18 cellular contexts compared by ENCODE assay signal in genomic region chr11:63747006-63747405, GRCh38. TPM values are rescaled to one million over a fixed set of nuclear protein-coding genes. Genes with fewer than 3 reads are reported as not detected.
DNase-seq lines count a peak whose midpoint lies in the region; ATAC-seq and TF ChIP-seq lines count a peak whose summit lies in the region.
"Had no signal": no experiment of that assay in that cellular context is flagged by ENCODE, and none has a peak within 500 bp of the region (broad histone marks: within the 10 kb centered on the region; RNA-seq: fewer than 3 reads in every experiment).

No MANE protein-coding gene starts in this region.

- no peak overlapping the region for H3K56ac ChIP-seq in IMR-90 (ENCODE audit: extremely low read depth, insufficient read depth, low read length)

- H3K79me1 ChIP-seq in IMR-90 (ENCODE audit: low read depth in 1 of 2, low read length in 2 of 2), result peaks cover 20 to 43% of the 10 kb centered on the region in 2 experiments

- peak; percentile 69 for DNase-seq in IMR-90
- DNase-seq in fibroblast of mammary gland (ENCODE audit: low read depth), result peak; percentile 57
- no peak for DNase-seq in progenitor cell of endocrine pancreas (ENCODE audit: low spot score, unreplicated experiment)
- DNase-seq in effector memory CD8-positive, alpha-beta T cell, result no peak
- no peak for DNase-seq in midbrain (lab: John Stamatoyannopoulos, UW)
- DNase-seq in NCI-H526 treated with DMSO at 0.1 percent for 48 hours (lab: John Stamatoyannopoulos, UW), result no peak
- DNase-seq: CD4-positive, alpha-beta memory T cell; DMS79 treated with DMSO at 0.1 percent for 48 hours; GDM1; HFFc6; KG1; MG63; NCI-H1105; NCI-H187 treated with DMSO at 0.1 percent for 48 hours; NCI-H2171 treated with DMSO at 0.1 percent for 48 hours; NCI-H510A had no signal

- intact Hi-C loops in IMR-90 (cut with micrococcal nuclease), result no loop called here

- no peak overlapping the region for H3K4me2 ChIP-seq in IMR-90 (ENCODE audit: low read depth, low read length)

- peaks cover 14% of the 10 kb centered on the region for H3K36me3 ChIP-seq in IMR-90 (ENCODE audit: control insufficient read depth, insufficient read depth, low read length)

- TF ChIP-seq POLR2A in IMR-90 (IDR thresholded peaks at IDR 0.05; ENCODE audit: low read depth, low read length), result no peak

- no peak overlapping the region for H3K4ac ChIP-seq in IMR-90 (ENCODE audit: low read depth, low read length)

- BruUV-seq in IMR-90 (replicated peaks; lab: Mats Ljungman, UMichigan), result no TSS peak

- peak; percentile 80 for ATAC-seq in IMR-90 (ENCODE audit: low read depth)
- no peak for ATAC-seq in effector memory CD8-positive, alpha-beta T cell (replicated peaks)

- no peak overlapping the region for H2AK5ac ChIP-seq in IMR-90 (ENCODE audit: low read depth, low read length)

- H3K4me1 Mint-ChIP-seq in brain, result peaks cover 34% of the 10 kb centered on the region
- H3K4me1 Mint-ChIP-seq in progenitor cell of endocrine pancreas (ENCODE audit: low read depth), result peaks cover 7% of the 10 kb centered on the region
- peaks cover 0 to 7% of the 10 kb centered on the region in 2 donors for H3K4me1 Mint-ChIP-seq in effector memory CD8-positive, alpha-beta T cell (ENCODE audit: low read depth in 2 of 2)
- H3K4me1 Mint-ChIP-seq: B cell had no signal

- dilution Hi-C loops in IMR-90 (cut with HindIII; ENCODE audit: low sequenced_read_pairs, unreplicated experiment), result no loop called here

- CTCF ChIA-PET in IMR-90 (lab: Yijun Ruan, JAX), result interaction anchor here (1.8 kb wide), 1 partner anchor 9 kb away, joined by 6 read pairs; no protein-coding TSS in a partner anchor

- H3K4me1 ChIP-seq in IMR-90 (ENCODE audit: control insufficient read depth, insufficient read depth, low read length), result no peaks in the 10 kb centered on the region

- no peak overlapping the region for H2BK20ac ChIP-seq in IMR-90 (ENCODE audit: low read depth, low read length)

- no peak overlapping the region for H3K9ac ChIP-seq in IMR-90 (ENCODE audit: low read depth, low read length)

- H3K36me3 Mint-ChIP-seq in brain, result peaks cover 40% of the 10 kb centered on the region
- H3K36me3 Mint-ChIP-seq in progenitor cell of endocrine pancreas (ENCODE audit: insufficient read depth), result peaks cover 8% of the 10 kb centered on the region
- H3K36me3 Mint-ChIP-seq in effector memory CD8-positive, alpha-beta T cell (ENCODE audit: insufficient read depth), result peaks cover 11% of the 10 kb centered on the region

- H3K27me3 Mint-ChIP-seq in brain, result no peaks in the 10 kb centered on the region
- no peaks in the 10 kb centered on the region for H3K27me3 Mint-ChIP-seq in progenitor cell of endocrine pancreas
- H3K27me3 Mint-ChIP-seq in effector memory CD8-positive, alpha-beta T cell, result no peaks in the 10 kb centered on the region
- H3K27me3 Mint-ChIP-seq: B cell; CD4-positive, alpha-beta memory T cell had no signal

- H4K8ac ChIP-seq in IMR-90 (ENCODE audit: low read depth in 2 of 2, low read length in 2 of 2), result no peak overlapping the region

- no peak overlapping the region for H3K18ac ChIP-seq in IMR-90 (ENCODE audit: low read depth, low read length)

- no peak for TF ChIP-seq RAD21 in IMR-90 (IDR thresholded peaks at IDR 0.05; ENCODE audit: low read length)

- H2AK9ac ChIP-seq in IMR-90 (replicated peaks; ENCODE audit: low read depth, low read length, poor library complexity), result no peak overlapping the region

- H3K9me3 ChIP-seq in IMR-90 (ENCODE audit: control insufficient read depth, insufficient read depth, low read length), result no peaks in the 10 kb centered on the region
- H3K9me3 ChIP-seq: MG63 had no signal

- H3K9me3 Mint-ChIP-seq in brain (no peaks in the 10 kb centered on the region), progenitor cell of endocrine pancreas (ENCODE audit: low read depth) (no peaks in the 10 kb centered on the region)
- no peaks in the 10 kb centered on the region for H3K9me3 Mint-ChIP-seq in effector memory CD8-positive, alpha-beta T cell
- H3K9me3 Mint-ChIP-seq: CD4-positive, alpha-beta memory T cell; HFFc6 had no signal

- no peak overlapping the region for H3K27ac ChIP-seq in IMR-90 (ENCODE audit: insufficient read depth, low read length)

- TF ChIP-seq CTCF in IMR-90 (conservative IDR thresholded peaks at IDR 0.05; ENCODE audit: low read depth, low read length) (no peak), brain (conservative IDR thresholded peaks at IDR 0.05) (no peak), fibroblast of mammary gland (conservative IDR thresholded peaks at IDR 0.05; ENCODE audit: control insufficient read depth, insufficient read depth, low read depth, low read length) (no peak), progenitor cell of endocrine pancreas (IDR thresholded peaks at IDR 0.05; ENCODE audit: unreplicated experiment) (no peak)

- H2BK120ac ChIP-seq in IMR-90 (ENCODE audit: low read depth, low read length), result no peak overlapping the region

- H4K5ac ChIP-seq in IMR-90 (ENCODE audit: low read depth, low read length), result no peak overlapping the region

- in situ Hi-C loops in IMR-90 (cut with MboI; ENCODE audit: low sequenced_read_pairs), result no loop called here

- H2BK15ac ChIP-seq in IMR-90 (ENCODE audit: low read depth, low read length), result no peak overlapping the region

- H2AFZ ChIP-seq in IMR-90 (replicated peaks; ENCODE audit: low read length, poor library complexity), result no peak overlapping the region

- peaks cover 4% of the 10 kb centered on the region; the same call in 1 of the 2 replicates for H4K20me1 ChIP-seq in IMR-90 (ENCODE audit: insufficient read depth, low read length)

- peak overlapping the region in 3 of 5 experiments; percentile 23 to 26 (median 25) for H3K27ac Mint-ChIP-seq in brain
- peak overlapping the region; percentile 65 for H3K27ac Mint-ChIP-seq in progenitor cell of endocrine pancreas
- no peak overlapping the region for H3K27ac Mint-ChIP-seq in effector memory CD8-positive, alpha-beta T cell
- H3K27ac Mint-ChIP-seq: B cell; CD4-positive, alpha-beta memory T cell; HFFc6 had no signal

- H3K23ac ChIP-seq in IMR-90 (ENCODE audit: low read depth, low read length), result peak overlapping the region; percentile 38; the same call in 1 of the 2 replicates

- H2BK5ac ChIP-seq in IMR-90 (ENCODE audit: low read depth, low read length, poor library complexity, severe bottlenecking), result no peak overlapping the region

- H4K91ac ChIP-seq in IMR-90 (ENCODE audit: insufficient read depth, low read depth, low read length), result no peak overlapping the region

- no peak overlapping the region for H3K4me3 Mint-ChIP-seq in brain
- H3K4me3 Mint-ChIP-seq in progenitor cell of endocrine pancreas (ENCODE audit: low read depth), result no peak overlapping the region
- no peak overlapping the region for H3K4me3 Mint-ChIP-seq in effector memory CD8-positive, alpha-beta T cell
- H3K4me3 Mint-ChIP-seq: B cell; CD4-positive, alpha-beta memory T cell; HFFc6 had no signal

- POLR2A ChIA-PET in IMR-90 (lab: Charles Lee; ENCODE audit: unreplicated experiment), result no interaction called here

- WGBS in IMR-90 (ENCODE audit: extremely low coverage in 2 of 2, insufficient read length in 1 of 2), 2 experiments, result no CpG with 5 or more reads among the region's 3 CpGs

- H3K4me3 ChIP-seq in IMR-90 (ENCODE audit: insufficient read depth, low read depth, low read length), result no peak overlapping the region
- no peak overlapping the region for H3K4me3 ChIP-seq in fibroblast of mammary gland (ENCODE audit: control insufficient read depth, low read depth, low read length)
- H3K4me3 ChIP-seq: MG63 had no signal

- no peaks in the 10 kb centered on the region for H3K27me3 ChIP-seq in IMR-90 (ENCODE audit: control insufficient read depth, insufficient read depth, low read length)
- H3K27me3 ChIP-seq: MG63 had no signal

- H3K9me1 ChIP-seq in IMR-90 (ENCODE audit: insufficient read depth, low read length), result no peaks in the 10 kb centered on the region

- no peak overlapping the region for H3K14ac ChIP-seq in IMR-90 (replicated peaks; ENCODE audit: low read depth, low read length)

TF ChIP-seq in IMR-90, 13 proteins besides CTCF, POLR2A, EP300 and RAD21:
- TF ChIP-seq USF2 (IDR thresholded peaks at IDR 0.05; ENCODE audit: low read depth, low read length), result no peak
- no peak for TF ChIP-seq RCOR1 (IDR thresholded peaks at IDR 0.05; ENCODE audit: insufficient replicate concordance, low read length)
- no peak for TF ChIP-seq ELK1 (IDR thresholded peaks at IDR 0.05; ENCODE audit: borderline replicate concordance, low read depth, low read length)
- no peak for TF ChIP-seq MXI1 (IDR thresholded peaks at IDR 0.05; ENCODE audit: borderline replicate concordance, low read depth, low read length)
- no peak for TF ChIP-seq BHLHE40 (IDR thresholded peaks at IDR 0.05; ENCODE audit: low read depth, low read length)

RNA-seq across cellular contexts. Expression of gene ZFTA, which starts 21.6 kb away (rescaled TPM):
- 5.4 and 7.2 TPM in 2 replicates for total RNA-seq in IMR-90 (2012; rRNA removed)
- 8.1 and 8.8 TPM in 2 replicates for polyA plus RNA-seq in IMR-90 (2012; rRNA removed)
- 8.8 and 10.1 TPM in 2 replicates for polyA plus RNA-seq in IMR-90 (2012; cell fraction: cytosol; rRNA removed)
- polyA plus RNA-seq in IMR-90 (2012; cell fraction: nucleus; rRNA removed; ENCODE audit: low replicate concordance), result 17.0 and 22.1 TPM in 2 replicates
- polyA plus RNA-seq in brain (ENCODE audit: insufficient read depth, low read depth, low replicate concordance), result 16.5 TPM
- 46.8 and 53.6 TPM in 2 replicates for total RNA-seq in progenitor cell of endocrine pancreas

Comparison
In these comparisons a context has a peak if more than half of its experiments do, and no peak if none do; other contexts are left out.
1. DNase-seq: peak in IMR-90 (single experiment) and fibroblast of mammary gland (single experiment); none in progenitor cell of endocrine pancreas (single experiment), effector memory CD8-positive, alpha-beta T cell (0 of 3), midbrain (single experiment) and NCI-H526 treated with DMSO at 0.1 percent for 48 hours (single experiment).
2. H3K27ac Mint-ChIP-seq: peak in brain (3 of 5) and progenitor cell of endocrine pancreas (single experiment); none in effector memory CD8-positive, alpha-beta T cell (0 of 2).